Comparison of ENCODE assay signal across 8 cellular contexts in genomic region chr17:39527220-39527813, GRCh38.
DNase-seq lines count a peak whose midpoint lies in the region; ATAC-seq and TF ChIP-seq lines count a peak whose summit lies in the region.

No MANE protein-coding gene starts in this region.

- no peak overlapping the region for H3K9ac ChIP-seq in GM23248

- no peak overlapping the region for H3K4me2 ChIP-seq in GM23248 (ENCODE audit: unreplicated experiment)

- H3K36me3 ChIP-seq in BE2C (peaks cover 86% of the 10 kb centered on the region), GM23248 (ENCODE audit: low read depth) (peaks cover 92% of the 10 kb centered on the region)

- in situ Hi-C loops in GM23248 (cut with MboI) = no loop called here

- no peaks in the 10 kb centered on the region for H3K9me2 ChIP-seq in GM23248 (ENCODE audit: insufficient read depth)

- H3K9me3 ChIP-seq in BE2C (no peaks in the 10 kb centered on the region), GM23248 (ENCODE audit: low read depth) (no peaks in the 10 kb centered on the region), T-helper 17 cell (ENCODE audit: control insufficient read depth, low read length, poor library complexity, severe bottlenecking) (no peaks in the 10 kb centered on the region)

- H3K4me3 ChIP-seq in BE2C (ENCODE audit: low read depth, low read length) = no peak overlapping the region
- no peak overlapping the region for H3K4me3 ChIP-seq in GM23248

- H3K4me1 ChIP-seq in BE2C (no peaks in the 10 kb centered on the region), GM23248 (ENCODE audit: insufficient read depth) (no peaks in the 10 kb centered on the region)

- H4K20me1 ChIP-seq in GM23248 (ENCODE audit: insufficient read depth) = no peaks in the 10 kb centered on the region

- peak overlapping the region; percentile 49 for H3K27ac Mint-ChIP-seq in T-helper 17 cell

- no peak for ATAC-seq in T-helper 17 cell
- no peak for ATAC-seq in HG03159 (IDR thresholded peaks at IDR 0.05; ENCODE audit: unreplicated experiment)
- ATAC-seq in GM19395 (IDR thresholded peaks at IDR 0.05; ENCODE audit: unreplicated experiment) = no peak
- ATAC-seq in GM18502 (IDR thresholded peaks at IDR 0.05; ENCODE audit: poor library complexity, unreplicated experiment) = no peak
- no peak for ATAC-seq in HG03565 (IDR thresholded peaks at IDR 0.05; ENCODE audit: unreplicated experiment)

- H3F3A ChIP-seq in GM23248 (ENCODE audit: insufficient read depth) = no peaks in the 10 kb centered on the region

- H3K27me3 Mint-ChIP-seq in T-helper 17 cell = no peaks in the 10 kb centered on the region

- no peaks in the 10 kb centered on the region for H3K27me3 ChIP-seq in BE2C
- H3K27me3 ChIP-seq in GM23248 (replicated peaks; ENCODE audit: insufficient read depth) = no peaks in the 10 kb centered on the region

- 94 to 97% methylated on average over 7 of the region's 7 CpGs for WGBS in GM23248 (ENCODE audit: low coverage in 1 of 2, low lambda C conversion rate in 2 of 2, missing lambda C conversion rate in 2 of 2), 2 experiments

- H3K79me2 ChIP-seq in GM23248 (ENCODE audit: insufficient read depth) = no peaks in the 10 kb centered on the region

- H3K4me1 Mint-ChIP-seq in T-helper 17 cell = peaks cover 11% of the 10 kb centered on the region

- no peak for DNase-seq in BE2C
- peak; percentile 39 for DNase-seq in GM23248
- DNase-seq in T-helper 17 cell = no peak
- peak; percentile 38 for DNase-seq in inferior parietal cortex (ENCODE audit: extremely low spot score)

- no peak overlapping the region for H2AFZ ChIP-seq in GM23248

- H3K27ac ChIP-seq in GM23248 = no peak overlapping the region

- TF ChIP-seq CTCF in BE2C (IDR thresholded peaks at IDR 0.05; ENCODE audit: low read depth, low read length) = peak; percentile 54

- H3K4me3 Mint-ChIP-seq in T-helper 17 cell = no peak overlapping the region

- peaks cover 15% of the 10 kb centered on the region for H3K36me3 Mint-ChIP-seq in T-helper 17 cell (ENCODE audit: low read depth)

Comparison
In these comparisons a context has a peak if more than half of its experiments do, and no peak if none do; other contexts are left out.
1. DNase-seq: peak in GM23248 (single experiment) and inferior parietal cortex (single experiment); none in BE2C (single experiment) and T-helper 17 cell (0 of 3).